Comparison of ENCODE assay signal across 12 cellular contexts in genomic region chr3:29331830-29332637, GRCh38. TPM values are rescaled to one million over a fixed set of nuclear protein-coding genes. Genes with fewer than 3 reads are reported as not detected.
A peak's percentile ranks its signal among the peaks of the same experiment; 100 is the strongest.
DNase-seq lines count a peak whose midpoint lies in the region; ATAC-seq and TF ChIP-seq lines count a peak whose summit lies in the region.
"Had no signal": no experiment of that assay in that cellular context is flagged by ENCODE, and none has a peak within 500 bp of the region (broad histone marks: within the 10 kb centered on the region; RNA-seq: fewer than 3 reads in every experiment).

No MANE protein-coding gene starts in this region.

- no peak overlapping the region for H2BK120ac ChIP-seq in mesendoderm (ENCODE audit: low read depth, low read length)

- H2BK5ac ChIP-seq in mesendoderm (ENCODE audit: low read length): no peak overlapping the region

- H3K4me2 ChIP-seq in mesendoderm (ENCODE audit: low read length): no peak overlapping the region
- H3K4me2 ChIP-seq: KMS-11 had no signal

- intact Hi-C loops in aorta (cut with DNase I): loop anchor here (5.0 to 10.0 kb wide), 2 partner anchors 50 to 93 kb away; partner anchors contain the start of gene RBMS3 (in 1 of the 2)
- intact Hi-C loops in activated CD4-positive, alpha-beta memory T cell treated with anti-CD3 and anti-CD28 coated beads for 36 hours (cut with micrococcal nuclease): no loop called here

- CTCF ChIA-PET in activated CD4-positive, alpha-beta memory T cell treated with anti-CD3 and anti-CD28 coated beads for 36 hours (lab: Charles Lee): no interaction called here

- H3K27me3 Mint-ChIP-seq in activated CD4-positive, alpha-beta memory T cell treated with anti-CD3 and anti-CD28 coated beads for 36 hours: no peaks in the 10 kb centered on the region

- H2AK5ac ChIP-seq in mesendoderm (ENCODE audit: low read length): no peak overlapping the region

- H2BK15ac ChIP-seq in mesendoderm (replicated peaks; ENCODE audit: low read depth): no peak overlapping the region

- ATAC-seq in HG02798 (IDR thresholded peaks at IDR 0.05; ENCODE audit: poor library complexity, unreplicated experiment) (peak; percentile 27), aorta (ENCODE audit: low FRiP score) (no peak), GM21723 (IDR thresholded peaks at IDR 0.05; ENCODE audit: unreplicated experiment) (no peak)

- no peak overlapping the region for H3K4me3 Mint-ChIP-seq in activated CD4-positive, alpha-beta memory T cell treated with anti-CD3 and anti-CD28 coated beads for 36 hours

- H3K4me1 ChIP-seq in mesendoderm (ENCODE audit: control insufficient read depth, low read depth, low read length) (no peaks in the 10 kb centered on the region), aorta (ENCODE audit: control insufficient read depth in 1 of 2, insufficient read depth in 2 of 2, low read length in 2 of 2) (peaks cover 1 to 13% of the 10 kb centered on the region in 2 donors)

- no peaks in the 10 kb centered on the region for H3K79me1 ChIP-seq in mesendoderm (ENCODE audit: low read length)

- DNase-seq in choroid plexus epithelial cell (ENCODE audit: low read depth) (peak; percentile 43), mesendoderm (peak; percentile 28), aorta (no peak), SIG-M5 (lab: John Stamatoyannopoulos, UW) (no peak)
- DNase-seq in activated CD4-positive, alpha-beta memory T cell treated with anti-CD3 and anti-CD28 coated beads for 36 hours: no peak
- DNase-seq: activated CD4-positive, alpha-beta T cell treated with anti-CD3 and anti-CD28 coated beads, Interleukin-2, amount 50 U/mL, for 4 hours; activated naive CD4-positive, alpha-beta T cell treated with anti-CD3 and anti-CD28 coated beads, Interleukin-2, amount 50 U/mL, for 16 hours; DMS 273 treated with DMSO at 0.1 percent for 48 hours; stimulated activated CD4-positive, alpha-beta T cell treated with anti-CD3 and anti-CD28 coated beads, Interleukin-4, amount 100 ng/mL, for 4 hours had no signal

- H3K23ac ChIP-seq in mesendoderm (ENCODE audit: low read length): no peak overlapping the region

- no peaks in the 10 kb centered on the region for H3K27me3 ChIP-seq in mesendoderm (ENCODE audit: insufficient read depth, low read length, poor library complexity)
- H3K27me3 ChIP-seq in aorta (ENCODE audit: control insufficient read depth in 1 of 2, insufficient read depth in 2 of 2, low read length in 1 of 2): no peaks in the 10 kb centered on the region

- no CpG with 5 or more reads among the region's 4 CpGs for WGBS in mesendoderm (ENCODE audit: extremely low coverage, insufficient coverage, low lambda C conversion rate)
- WGBS in aorta, 2 donors: 50 to 51% methylated on average over 4 of the region's 4 CpGs

- H3K36me3 ChIP-seq in mesendoderm (ENCODE audit: control insufficient read depth, insufficient read depth, low read length): no peaks in the 10 kb centered on the region
- H3K36me3 ChIP-seq in aorta (ENCODE audit: control insufficient read depth in 1 of 2, insufficient read depth in 2 of 2, low read length in 1 of 2): no peaks in the 10 kb centered on the region

- no peaks in the 10 kb centered on the region for H3K4me1 Mint-ChIP-seq in activated CD4-positive, alpha-beta memory T cell treated with anti-CD3 and anti-CD28 coated beads for 36 hours (ENCODE audit: low read depth)

- H4K8ac ChIP-seq in mesendoderm (ENCODE audit: low read depth, low read length): no peak overlapping the region

- no peak overlapping the region for H3K9ac ChIP-seq in mesendoderm (ENCODE audit: low read length)
- H3K9ac ChIP-seq: KMS-11 had no signal

- no peak overlapping the region for H3K18ac ChIP-seq in mesendoderm (ENCODE audit: low read length)

- H3K9me3 Mint-ChIP-seq in activated CD4-positive, alpha-beta memory T cell treated with anti-CD3 and anti-CD28 coated beads for 36 hours: no peaks in the 10 kb centered on the region

- H3K79me2 ChIP-seq in mesendoderm (ENCODE audit: control insufficient read depth, insufficient read depth, low read length): no peaks in the 10 kb centered on the region

- no peaks in the 10 kb centered on the region for H3K9me3 ChIP-seq in aorta (ENCODE audit: control insufficient read depth, low read length)

- no peak overlapping the region for H4K5ac ChIP-seq in mesendoderm (ENCODE audit: low read length)

- no peaks in the 10 kb centered on the region for H3K36me3 Mint-ChIP-seq in activated CD4-positive, alpha-beta memory T cell treated with anti-CD3 and anti-CD28 coated beads for 36 hours

- no peak overlapping the region for H3K56ac ChIP-seq in mesendoderm (ENCODE audit: low read length)

- no peak overlapping the region for H3K4ac ChIP-seq in mesendoderm (ENCODE audit: low read depth, low read length)

- TF ChIP-seq CTCF in choroid plexus epithelial cell (conservative IDR thresholded peaks at IDR 0.05; ENCODE audit: low read depth, low read length): no peak

- POLR2A ChIA-PET in activated CD4-positive, alpha-beta memory T cell treated with anti-CD3 and anti-CD28 coated beads for 36 hours (lab: Charles Lee): no interaction called here

- H3K4me3 ChIP-seq in choroid plexus epithelial cell (ENCODE audit: low read depth, low read length) (no peak overlapping the region), mesendoderm (ENCODE audit: low read length) (no peak overlapping the region), aorta (ENCODE audit: low read length in 2 of 2) (peak overlapping the region in 1 of 2 donors; percentile 26)

- H3K27ac ChIP-seq in mesendoderm (ENCODE audit: low read depth, low read length) (no peak overlapping the region), aorta (ENCODE audit: low read depth in 1 of 2, low read length in 2 of 2) (peak overlapping the region; percentile 28 to 82)
- H3K27ac ChIP-seq: KMS-11 had no signal

- no peak overlapping the region for H3K27ac Mint-ChIP-seq in activated CD4-positive, alpha-beta memory T cell treated with anti-CD3 and anti-CD28 coated beads for 36 hours

RNA-seq across cellular contexts. Expression of gene RBMS3, which starts 51.2 kb away (rescaled TPM):
- 5.5 TPM for polyA plus RNA-seq in mesendoderm (2013, experiment 1 of 2)
- 5.1 TPM for polyA plus RNA-seq in mesendoderm (2013, experiment 2 of 2)
- total RNA-seq in aorta: 100 to 1,000 TPM; 157 to 203 TPM
- polyA plus RNA-seq in aorta: 10 to 100 TPM; 26.8 to 32.9 TPM
- 1 to 10 TPM; 1.6 TPM for total RNA-seq in activated CD4-positive, alpha-beta memory T cell treated with anti-CD3 and anti-CD28 coated beads for 36 hours

Comparison
In these comparisons a context has a peak if more than half of its experiments do, and no peak if none do; other contexts are left out.
1. DNase-seq: peak in choroid plexus epithelial cell (single experiment) and mesendoderm (single experiment); none in aorta (0 of 2), activated CD4-positive, alpha-beta memory T cell treated with anti-CD3 and anti-CD28 coated beads for 36 hours (single experiment) and SIG-M5 (single experiment).
2. RNA of gene RBMS3, which starts 51.2 kb away (total RNA-seq): 157 to 203 TPM in aorta; 1.6 TPM in activated CD4-positive, alpha-beta memory T cell treated with anti-CD3 and anti-CD28 coated beads for 36 hours; every median in the first group is over 10 times any median in the second.